8 cellular contexts compared by ENCODE assay signal in genomic region chr19:12996542-12997094, GRCh38. TPM values are rescaled to one million over a fixed set of nuclear protein-coding genes. Genes with fewer than 3 reads are reported as not detected.
DNase-seq lines count a peak whose midpoint lies in the region; ATAC-seq and TF ChIP-seq lines count a peak whose summit lies in the region.

No MANE protein-coding gene starts in this region.

- H3K4me1 Mint-ChIP-seq in activated CD8-positive, alpha-beta T cell treated with anti-CD3 and anti-CD28 coated beads for 36 hours (ENCODE audit: low read depth) = peaks cover 8% of the 10 kb centered on the region

- no peaks in the 10 kb centered on the region for H3K4me1 ChIP-seq in ES-I3 (ENCODE audit: insufficient read depth, low read length)
- H3K4me1 ChIP-seq in heart left ventricle = peaks cover 0 to 40% (median 22%) of the 10 kb centered on the region in 12 donors
- peaks cover 0 to 56% (median 52%) of the 10 kb centered on the region in 4 donors for H3K4me1 ChIP-seq in sigmoid colon

- TF ChIP-seq POLR2A in heart left ventricle (IDR thresholded peaks at IDR 0.05) (no peak), sigmoid colon (IDR thresholded peaks at IDR 0.05) (no peak)

- H3K9me3 Mint-ChIP-seq in activated CD8-positive, alpha-beta T cell treated with anti-CD3 and anti-CD28 coated beads for 36 hours = no peaks in the 10 kb centered on the region

- peak overlapping the region; percentile 72 to 90 (median 80) for H3K4me3 ChIP-seq in heart left ventricle
- peak overlapping the region; percentile 86 to 97 (median 90) for H3K4me3 ChIP-seq in sigmoid colon

- no peak for DNase-seq in activated CD8-positive, alpha-beta T cell treated with anti-CD3 and anti-CD28 coated beads for 36 hours
- DNase-seq in heart left ventricle (peak in 4 of 5 donors; percentile 55 to 76 (median 60)), sigmoid colon (no peak)
- no peak for DNase-seq in stimulated activated CD4-positive, alpha-beta T cell treated with anti-CD3 and anti-CD28 coated beads, Interleukin-2, amount 100 ng/mL, for 24 hours

- no peak overlapping the region for H3K27ac Mint-ChIP-seq in activated CD8-positive, alpha-beta T cell treated with anti-CD3 and anti-CD28 coated beads for 36 hours

- peak overlapping the region; percentile 33; the same call in 1 of the 2 replicates for H3K9ac ChIP-seq in ES-I3 (ENCODE audit: low read depth, low read length)

- H3K27me3 ChIP-seq in heart left ventricle = peaks cover 0 to 5% (median 0%) of the 10 kb centered on the region in 9 donors
- no peaks in the 10 kb centered on the region for H3K27me3 ChIP-seq in sigmoid colon

- H3K27me3 Mint-ChIP-seq in activated CD8-positive, alpha-beta T cell treated with anti-CD3 and anti-CD28 coated beads for 36 hours = peaks cover 8% of the 10 kb centered on the region

- intact Hi-C loops in activated CD8-positive, alpha-beta T cell treated with anti-CD3 and anti-CD28 coated beads for 36 hours (cut with micrococcal nuclease) = no loop called here
- intact Hi-C loops in heart left ventricle (cut with DNase I) (loop anchor here in 6 of 10 donors (5.0 kb wide), 3 partner anchors 36 to 66 kb away; no protein-coding TSS in a partner anchor), sigmoid colon (cut with DNase I) (loop anchor here (5.0 to 10.0 kb wide), 3 partner anchors 36 to 158 kb away; partner anchors contain the start of genes IER2 and STX10)

- no peaks in the 10 kb centered on the region for H3K36me3 ChIP-seq in ES-I3 (ENCODE audit: insufficient read depth, low read length)
- H3K36me3 ChIP-seq in heart left ventricle = peaks cover 0 to 17% (median 6%) of the 10 kb centered on the region in 9 donors
- H3K36me3 ChIP-seq in sigmoid colon = peaks cover 0 to 6% (median 0%) of the 10 kb centered on the region in 4 donors

- CTCF ChIA-PET in activated CD8-positive, alpha-beta T cell treated with anti-CD3 and anti-CD28 coated beads for 36 hours (lab: Charles Lee) = interaction anchor here (1.2 kb wide), 1 partner anchor 37 kb away, joined by 4 read pairs; no protein-coding TSS in a partner anchor

- POLR2A ChIA-PET in activated CD8-positive, alpha-beta T cell treated with anti-CD3 and anti-CD28 coated beads for 36 hours (lab: Charles Lee) = no interaction called here

- no peak for TF ChIP-seq CTCF in activated CD8-positive, alpha-beta T cell treated with anti-CD3 and anti-CD28 coated beads for 36 hours (IDR thresholded peaks at IDR 0.05)
- TF ChIP-seq CTCF in heart left ventricle (IDR thresholded peaks at IDR 0.05) (peak in 3 of 12 donors; percentile 24 to 31 (median 28)), sigmoid colon (IDR thresholded peaks at IDR 0.05) (no peak)

- peak overlapping the region; percentile 53 to 97 (median 88) for H3K27ac ChIP-seq in heart left ventricle
- peak overlapping the region; percentile 92 to 98 (median 98) for H3K27ac ChIP-seq in sigmoid colon

- TF ChIP-seq EP300 in sigmoid colon (IDR thresholded peaks at IDR 0.05) = no peak

- WGBS in heart left ventricle, 4 donors = 7 to 60% (median 18%) methylated on average over 1 to 42 of the region's 42 CpGs
- 8 to 32% methylated on average over 41 to 42 of the region's 42 CpGs for WGBS in sigmoid colon, 2 donors

- no peaks in the 10 kb centered on the region for H3K36me3 Mint-ChIP-seq in activated CD8-positive, alpha-beta T cell treated with anti-CD3 and anti-CD28 coated beads for 36 hours (ENCODE audit: low read depth)

- no peak for ATAC-seq in activated CD8-positive, alpha-beta T cell treated with anti-CD3 and anti-CD28 coated beads for 36 hours
- ATAC-seq in heart left ventricle (peak; percentile 28 to 67 (median 60)), GM21447 (IDR thresholded peaks at IDR 0.05; ENCODE audit: unreplicated experiment) (no peak), HG03196 (IDR thresholded peaks at IDR 0.05; ENCODE audit: unreplicated experiment) (no peak), GM21360 (IDR thresholded peaks at IDR 0.05; ENCODE audit: unreplicated experiment) (no peak)

- H3K9me3 ChIP-seq in ES-I3 (ENCODE audit: control insufficient read depth, insufficient read depth, low read length) (no peaks in the 10 kb centered on the region), heart left ventricle (no peaks in the 10 kb centered on the region), sigmoid colon (no peaks in the 10 kb centered on the region)

- peak overlapping the region; percentile 55 for H3K4me3 Mint-ChIP-seq in activated CD8-positive, alpha-beta T cell treated with anti-CD3 and anti-CD28 coated beads for 36 hours

RNA-seq across cellular contexts. Expression of gene NFIX, which starts 1.3 kb away (rescaled TPM):
- total RNA-seq in activated CD8-positive, alpha-beta T cell treated with anti-CD3 and anti-CD28 coated beads for 36 hours = 1 to 10 TPM; 4.7 to 5.0 TPM
- 100 to 1,000 TPM in 8 of 9 donors, 10 to 100 TPM in 1; 81.4 to 147 (median 122) TPM for total RNA-seq in heart left ventricle
- polyA plus RNA-seq in heart left ventricle = 10 to 100 TPM; 42.1 to 55.2 TPM
- total RNA-seq in sigmoid colon = 100 to 1,000 TPM in 1 of 4 donors, 10 to 100 TPM in 3; 44.1 to 104 (median 58.5) TPM
- 10 to 100 TPM; 10.6 to 28.2 (median 22.2) TPM for polyA plus RNA-seq in sigmoid colon

RNA-seq across cellular contexts. Expression of gene DAND5, which starts 27.2 kb away (rescaled TPM):
- total RNA-seq in activated CD8-positive, alpha-beta T cell treated with anti-CD3 and anti-CD28 coated beads for 36 hours = not detected
- 10 to 100 TPM in 4 of 9 donors, 1 to 10 TPM in 5; 2.9 to 13.6 (median 9.0) TPM for total RNA-seq in heart left ventricle
- 1 to 10 TPM; 1.4 to 4.7 TPM for polyA plus RNA-seq in heart left ventricle
- 1 to 10 TPM; 1.2 to 2.0 (median 1.7) TPM for total RNA-seq in sigmoid colon
- polyA plus RNA-seq in sigmoid colon = under 1 TPM in 1 of 3 donors, not detected in 2; 0.13 TPM

RNA-seq across cellular contexts. Expression of gene GADD45GIP1, which starts 39.6 kb away (rescaled TPM):
- 10 to 100 TPM; 32.6 to 36.0 TPM for total RNA-seq in activated CD8-positive, alpha-beta T cell treated with anti-CD3 and anti-CD28 coated beads for 36 hours
- 10 to 100 TPM; 17.2 to 63.6 (median 27.2) TPM for total RNA-seq in heart left ventricle
- 100 to 1,000 TPM in 1 of 2 donors, 10 to 100 TPM in 1; 64.9 to 119 TPM for polyA plus RNA-seq in heart left ventricle
- 10 to 100 TPM; 36.0 to 65.8 (median 53.5) TPM for total RNA-seq in sigmoid colon
- 10 to 100 TPM; 23.6 to 32.1 (median 28.2) TPM for polyA plus RNA-seq in sigmoid colon

RNA-seq across cellular contexts. Expression of gene RAD23A, which starts 51.0 kb away (rescaled TPM):
- total RNA-seq in activated CD8-positive, alpha-beta T cell treated with anti-CD3 and anti-CD28 coated beads for 36 hours = 100 to 1,000 TPM; 189 to 190 TPM
- total RNA-seq in heart left ventricle (100 to 1,000 TPM; 130 to 272 (median 161) TPM), sigmoid colon (100 to 1,000 TPM in 3 of 4 donors, 10 to 100 TPM in 1; 98.8 to 133 (median 117) TPM)
- polyA plus RNA-seq in heart left ventricle (100 to 1,000 TPM; 186 to 212 TPM), sigmoid colon (10 to 100 TPM; 58.7 to 99.3 (median 70.9) TPM)

RNA-seq across cellular contexts. Expression of gene CALR, which starts 58.2 kb away (rescaled TPM):
- 100 to 1,000 TPM; 535 to 563 TPM for total RNA-seq in activated CD8-positive, alpha-beta T cell treated with anti-CD3 and anti-CD28 coated beads for 36 hours
- total RNA-seq in heart left ventricle (100 to 1,000 TPM; 231 to 816 (median 380) TPM), sigmoid colon (100 to 1,000 TPM; 147 to 260 (median 208) TPM)
- polyA plus RNA-seq in heart left ventricle (100 to 1,000 TPM; 227 to 771 TPM), sigmoid colon (100 to 1,000 TPM in 2 of 3 donors, 10 to 100 TPM in 1; 70.3 to 717 (median 168) TPM)

Comparison
In these comparisons a context has a peak if more than half of its experiments do, and no peak if none do; other contexts are left out.
1. ATAC-seq: peak in heart left ventricle (4 of 4); none in activated CD8-positive, alpha-beta T cell treated with anti-CD3 and anti-CD28 coated beads for 36 hours (single experiment), GM21447 (single experiment), HG03196 (single experiment) and GM21360 (single experiment).
2. DNase-seq: peak in heart left ventricle (4 of 5); none in activated CD8-positive, alpha-beta T cell treated with anti-CD3 and anti-CD28 coated beads for 36 hours (single experiment), sigmoid colon (single experiment) and stimulated activated CD4-positive, alpha-beta T cell treated with anti-CD3 and anti-CD28 coated beads, Interleukin-2, amount 100 ng/mL, for 24 hours (0 of 2).
3. RNA of gene NFIX, which starts 1.3 kb away (total RNA-seq): 81.4 to 147 TPM in heart left ventricle and 44.1 to 104 TPM in sigmoid colon; 4.7 to 5.0 TPM in activated CD8-positive, alpha-beta T cell treated with anti-CD3 and anti-CD28 coated beads for 36 hours; every median in the first group is over 4 times any median in the second.